Comparison of ENCODE assay signal across 11 cellular contexts in genomic region chr21:39866093-39866492, GRCh38. TPM values are rescaled to one million over a fixed set of nuclear protein-coding genes. Genes with fewer than 3 reads are reported as not detected.
"Had no signal": no experiment of that assay in that cellular context is flagged by ENCODE, and none has a peak within 500 bp of the region (broad histone marks: within the 10 kb centered on the region; RNA-seq: fewer than 3 reads in every experiment).

No MANE protein-coding gene starts in this region.

- H3K4me3 ChIP-seq: GM23248, GM23338, HAP-1 had no signal

- H3K36me3 ChIP-seq: HAP-1 had no signal

- H3K27ac Mint-ChIP-seq: GM23338, HFFc6 had no signal

- H3K9me3 Mint-ChIP-seq: GM23338 had no signal

- H3K4me2 ChIP-seq: GM23338 had no signal

- DNase-seq: GM23248, GOT3, H7, HCEC 1CT, HFFc6 had no signal

- FAIRE-seq: H1, H54 had no signal

- H3K27ac ChIP-seq: GM23248 had no signal

- H3K9ac ChIP-seq: GM23248 had no signal

- H3K4me1 ChIP-seq: HAP-1 had no signal

- H3K4me3 Mint-ChIP-seq: GM23338, HFFc6 had no signal

- ATAC-seq: HCT116 had no signal

- H2AFZ ChIP-seq: GM23248 had no signal

- H3K9me3 ChIP-seq: HAP-1 had no signal

RNA-seq across cellular contexts. Expression of gene PCP4, which starts 1.1 kb away (rescaled TPM):
- total RNA-seq: GM23248, GM23338, H4, HFFc6 had no signal
- polyA plus RNA-seq: GM23248 had no signal
